In genomic region chr14:77259025-77259715, GRCh38 we compare ENCODE assay signal across 17 cellular contexts. TPM values are rescaled to one million over a fixed set of nuclear protein-coding genes. Genes with fewer than 3 reads are reported as not detected.
DNase-seq lines count a peak whose midpoint lies in the region; ATAC-seq, FAIRE-seq and TF ChIP-seq lines count a peak whose summit lies in the region.
"Had no signal": no experiment of that assay in that cellular context is flagged by ENCODE, and none has a peak within 500 bp of the region (broad histone marks: within the 10 kb centered on the region; RNA-seq: fewer than 3 reads in every experiment).

No MANE protein-coding gene starts in this region.

- no peak overlapping the region for H3K4me2 ChIP-seq in neuronal stem cell (ENCODE audit: insufficient read depth, low read length, poor library complexity, severe bottlenecking)

- H2AK5ac ChIP-seq in neuronal stem cell (ENCODE audit: low read depth, low read length) = no peak overlapping the region

- no peak for DNase-seq in stimulated activated naive CD8-positive, alpha-beta T cell treated with anti-CD3 and anti-CD28 coated beads, Interleukin-15, amount 100 ng/mL, for 72 hours
- DNase-seq in stimulated activated naive CD8-positive, alpha-beta T cell treated with anti-CD3 and anti-CD28 coated beads, Interleukin-15, Interleukin-2, amounts not matched to agents 100 U/mL and 50 U/mL, for 24 hours = no peak
- peak; percentile 47 for DNase-seq in kidney
- DNase-seq in neuronal stem cell (ENCODE audit: low spot score) = no peak
- DNase-seq in adrenal gland = no peak
- DNase-seq in GM19240 (ENCODE audit: insufficient read length, low spot score) = no peak
- DNase-seq: 8988T; AML-193; CD4-positive, CD25-positive, alpha-beta regulatory T cell; DMS53; GF-D8; HCEC 1CT had no signal

- FAIRE-seq in kidney (lab: Jason Lieb, UNC) = no peak
- FAIRE-seq: GM19239, H1 had no signal

- H3K14ac ChIP-seq in neuronal stem cell (ENCODE audit: low read length) = no peak overlapping the region

- H2BK12ac ChIP-seq in neuronal stem cell (ENCODE audit: low read length) = no peak overlapping the region

- H4K8ac ChIP-seq in neuronal stem cell (ENCODE audit: low read depth, low read length) = no peak overlapping the region

- no peak overlapping the region for H3K4me3 ChIP-seq in kidney (ENCODE audit: low read length in 2 of 2)
- H3K4me3 ChIP-seq in neuronal stem cell (ENCODE audit: low read length in 2 of 2) = no peak overlapping the region
- H3K4me3 ChIP-seq in adrenal gland = no peak overlapping the region
- H3K4me3 ChIP-seq: BLaER1 treated with 17β-estradiol and CSF1 and Interleukin-3, amounts not matched to agents 10 nM and 100 nM had no signal

- no peak overlapping the region for H3K18ac ChIP-seq in neuronal stem cell (ENCODE audit: low read length)

- no peak overlapping the region for H2AFZ ChIP-seq in neuronal stem cell (ENCODE audit: low read length)

- no peak overlapping the region for H3K4me3 Mint-ChIP-seq in stimulated activated naive CD8-positive, alpha-beta T cell treated with anti-CD3 and anti-CD28 coated beads, Interleukin-15, amount 100 ng/mL, for 72 hours
- H3K4me3 Mint-ChIP-seq: CD4-positive, CD25-positive, alpha-beta regulatory T cell had no signal

- H3K36me3 ChIP-seq in kidney (ENCODE audit: control insufficient read depth in 1 of 2, insufficient read depth in 2 of 2, low read length in 2 of 2) = no peaks in the 10 kb centered on the region
- no peaks in the 10 kb centered on the region for H3K36me3 ChIP-seq in neuronal stem cell (replicated peaks in 1 of 2; ENCODE audit: control insufficient read depth in 2 of 2, insufficient read depth in 2 of 2, low read length in 2 of 2)
- no peaks in the 10 kb centered on the region for H3K36me3 ChIP-seq in adrenal gland (replicated peaks in 1 of 2)

- H3K27ac Mint-ChIP-seq in stimulated activated naive CD8-positive, alpha-beta T cell treated with anti-CD3 and anti-CD28 coated beads, Interleukin-15, amount 100 ng/mL, for 72 hours = peak overlapping the region in 1 of 2 donors; percentile 64
- H3K27ac Mint-ChIP-seq: CD4-positive, CD25-positive, alpha-beta regulatory T cell had no signal

- no CpG with 5 or more reads among the region's 11 CpGs for WGBS in neuronal stem cell (ENCODE audit: extremely low coverage in 2 of 2, insufficient read length in 2 of 2, insufficient replicate concordance in 1 of 2), 2 donors
- WGBS in adrenal gland, 4 donors = 45 to 52% (median 49%) methylated on average over 9 to 11 of the region's 11 CpGs

- no peaks in the 10 kb centered on the region for H3K9me3 Mint-ChIP-seq in stimulated activated naive CD8-positive, alpha-beta T cell treated with anti-CD3 and anti-CD28 coated beads, Interleukin-15, amount 100 ng/mL, for 72 hours
- H3K9me3 Mint-ChIP-seq: CD4-positive, CD25-positive, alpha-beta regulatory T cell had no signal

- H3K23ac ChIP-seq in neuronal stem cell (ENCODE audit: low read depth, low read length, poor library complexity) = no peak overlapping the region

- H3K27ac ChIP-seq in kidney (ENCODE audit: low read depth in 2 of 2, low read length in 2 of 2) = no peak overlapping the region
- no peak overlapping the region for H3K27ac ChIP-seq in neuronal stem cell (replicated peaks; ENCODE audit: low read length)
- H3K27ac ChIP-seq in adrenal gland = no peak overlapping the region
- H3K27ac ChIP-seq: BLaER1 treated with 17β-estradiol and CSF1 and Interleukin-3, amounts not matched to agents 10 nM and 100 nM; HL-60 had no signal

- no peaks in the 10 kb centered on the region for H3K9me3 ChIP-seq in kidney (ENCODE audit: control insufficient read depth in 1 of 2, low read length in 2 of 2)
- no peaks in the 10 kb centered on the region for H3K9me3 ChIP-seq in neuronal stem cell (replicated peaks in 1 of 2; ENCODE audit: control insufficient read depth in 2 of 2, insufficient read depth in 1 of 2, low read depth in 1 of 2, low read length in 2 of 2)
- no peaks in the 10 kb centered on the region for H3K9me3 ChIP-seq in adrenal gland (replicated peaks in 1 of 3)
- H3K9me3 ChIP-seq: BLaER1 treated with 17β-estradiol and CSF1 and Interleukin-3, amounts not matched to agents 10 nM and 100 nM had no signal

- TF ChIP-seq POLR2A in adrenal gland (IDR thresholded peaks at IDR 0.05) = no peak

- no peak overlapping the region for H4K91ac ChIP-seq in neuronal stem cell (ENCODE audit: low read depth, low read length, poor library complexity)

- peak; percentile 28 for ATAC-seq in stimulated activated naive CD8-positive, alpha-beta T cell treated with anti-CD3 and anti-CD28 coated beads, Interleukin-15, amount 100 ng/mL, for 72 hours
- ATAC-seq in stimulated activated naive CD8-positive, alpha-beta T cell treated with anti-CD3 and anti-CD28 coated beads, Interleukin-15, Interleukin-2, amounts not matched to agents 100 U/mL and 50 U/mL, for 24 hours = no peak
- ATAC-seq in HG03280 (IDR thresholded peaks at IDR 0.05; ENCODE audit: unreplicated experiment) = no peak

- H3K4me1 ChIP-seq in kidney (ENCODE audit: control insufficient read depth in 1 of 2, insufficient read depth in 1 of 2, low read depth in 1 of 2, low read length in 2 of 2) (no peaks in the 10 kb centered on the region), neuronal stem cell (ENCODE audit: control insufficient read depth in 2 of 2, insufficient read depth in 1 of 2, low read depth in 1 of 2, low read length in 2 of 2) (no peaks in the 10 kb centered on the region), adrenal gland (replicated peaks in 1 of 2) (no peaks in the 10 kb centered on the region)

- H2BK120ac ChIP-seq in neuronal stem cell (ENCODE audit: low read depth, low read length) = no peak overlapping the region

- peaks cover 20% of the 10 kb centered on the region for H3K27me3 Mint-ChIP-seq in stimulated activated naive CD8-positive, alpha-beta T cell treated with anti-CD3 and anti-CD28 coated beads, Interleukin-15, amount 100 ng/mL, for 72 hours

- peaks cover 2% of the 10 kb centered on the region for H3K79me1 ChIP-seq in neuronal stem cell (ENCODE audit: low read depth, low read length)

- peak overlapping the region; percentile 26 for H2BK5ac ChIP-seq in neuronal stem cell (ENCODE audit: low read length)

- peaks cover 0 to 51% (median 0%) of the 10 kb centered on the region in 3 experiments for H3K27me3 ChIP-seq in neuronal stem cell (ENCODE audit: control insufficient read depth in 3 of 3, insufficient read depth in 3 of 3, low read depth in 1 of 3, low read length in 3 of 3)
- no peaks in the 10 kb centered on the region for H3K27me3 ChIP-seq in adrenal gland
- H3K27me3 ChIP-seq: BLaER1 treated with 17β-estradiol and CSF1 and Interleukin-3, amounts not matched to agents 10 nM and 100 nM had no signal

- H2BK15ac ChIP-seq in neuronal stem cell (ENCODE audit: low read length) = peak overlapping the region; percentile 67

- no peak overlapping the region for H3K9ac ChIP-seq in kidney (ENCODE audit: low read length in 2 of 2)
- H3K9ac ChIP-seq in neuronal stem cell (ENCODE audit: low read depth, low read length, poor library complexity) = no peak overlapping the region
- H3K9ac ChIP-seq: BLaER1 treated with 17β-estradiol and CSF1 and Interleukin-3, amounts not matched to agents 10 nM and 100 nM had no signal

- TF ChIP-seq CTCF in kidney (IDR thresholded peaks at IDR 0.05; ENCODE audit: borderline replicate concordance, extremely low read depth, insufficient read depth) (no peak), adrenal gland (IDR thresholded peaks at IDR 0.05) (no peak)

- H3K4ac ChIP-seq in neuronal stem cell (ENCODE audit: low read length) = no peak overlapping the region

- no peaks in the 10 kb centered on the region for H3K4me1 Mint-ChIP-seq in stimulated activated naive CD8-positive, alpha-beta T cell treated with anti-CD3 and anti-CD28 coated beads, Interleukin-15, amount 100 ng/mL, for 72 hours
- H3K4me1 Mint-ChIP-seq: CD4-positive, CD25-positive, alpha-beta regulatory T cell had no signal

- intact Hi-C loops in kidney (cut with DNase I) = no loop called here
- intact Hi-C loops in adrenal gland (cut with DNase I) = no loop called here

RNA-seq across cellular contexts. Expression of gene NGB, which starts 11.8 kb away (rescaled TPM):
- not detected for total RNA-seq in kidney
- polyA plus RNA-seq in kidney (ENCODE audit: insufficient read depth, low read depth, low replicate concordance) = not detected
- polyA plus RNA-seq in neuronal stem cell (2013, experiment 1 of 2) = not detected
- not detected for polyA plus RNA-seq in neuronal stem cell (2013, experiment 2 of 2)
- total RNA-seq in adrenal gland = 10 to 100 TPM in 1 of 8 donors, 1 to 10 TPM in 2, under 1 TPM in 1, not detected in 4; 0.23 to 13.0 (median 2.6) TPM
- polyA plus RNA-seq in adrenal gland = 10 to 100 TPM in 2 of 3 donors, 1 to 10 TPM in 1; 6.3 to 15.4 (median 10.3) TPM
- total RNA-seq: CD4-positive, CD25-positive, alpha-beta regulatory T cell had no signal
- polyA plus RNA-seq: CD4-positive, CD25-positive, alpha-beta regulatory T cell had no signal
